Comparison of ENCODE assay signal across 1 cellular context in the genomic region with DNA sequence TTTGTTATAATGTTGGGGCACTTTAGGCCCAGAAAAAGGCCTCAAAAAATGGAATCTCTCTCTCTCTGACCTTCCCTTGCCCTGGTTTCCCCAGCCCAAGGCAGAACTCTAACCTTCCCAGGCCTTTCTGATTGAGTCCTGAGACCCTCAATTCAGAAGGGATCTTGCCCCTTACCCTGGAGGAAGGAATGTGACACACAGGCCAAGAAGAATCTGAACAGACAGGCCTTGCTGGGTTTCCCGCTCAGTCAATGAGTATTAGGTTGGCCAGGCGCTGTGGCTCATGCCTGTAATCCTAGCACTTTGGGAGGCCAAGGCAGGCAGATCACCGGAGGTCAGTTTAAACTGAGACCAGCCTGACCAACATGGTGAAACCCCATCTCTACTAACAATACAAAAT.
TF ChIP-seq lines count a peak whose summit lies in the region.

No MANE protein-coding gene starts in this region.

TF ChIP-seq in H1, 55 proteins besides CTCF, POLR2A, EP300 and RAD21:
- no peak for TF ChIP-seq GABPA (IDR thresholded peaks at IDR 0.05; ENCODE audit: borderline replicate concordance, insufficient read depth, low read length)
- peak; percentile 91 for TF ChIP-seq TEAD4 (IDR thresholded peaks at IDR 0.05; ENCODE audit: low read depth, low read length)
